ENCODE assay signal across 29 cellular contexts in the genomic region with DNA sequence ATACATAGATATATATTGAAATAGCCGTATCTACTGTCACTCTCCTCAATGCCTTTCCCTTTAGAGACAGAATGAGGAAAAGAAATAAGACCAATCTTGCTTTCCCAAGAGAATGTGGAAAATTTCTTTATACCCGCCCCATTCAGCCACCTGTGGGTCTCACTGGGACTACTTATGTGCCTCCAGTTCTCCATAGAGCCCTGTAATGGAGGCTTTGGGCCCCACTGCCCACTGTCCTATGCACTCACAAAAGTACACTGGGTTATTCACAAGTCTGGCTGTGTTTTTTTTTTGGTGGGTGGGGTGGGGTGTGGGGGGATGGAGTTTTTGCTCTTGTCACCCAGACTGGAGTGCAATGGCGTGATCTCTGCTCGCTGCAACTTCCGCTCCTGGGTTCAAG.
"Had no signal": no experiment of that assay in that cellular context is flagged by ENCODE, and none has a peak within 500 bp of the region (broad histone marks: within the 10 kb centered on the region; RNA-seq: fewer than 3 reads in every experiment).

No MANE protein-coding gene starts in this region.

- H3K27me3 ChIP-seq: heart left ventricle, neutrophil, ovary, right lobe of liver, uterus had no signal

- H3K36me3 ChIP-seq: heart left ventricle, neutrophil, ovary, right lobe of liver, uterus had no signal

- ATAC-seq: esophagus mucosa, heart left ventricle, left colon, right lobe of liver had no signal

- H3K36me3 Mint-ChIP-seq: activated CD4-positive, alpha-beta memory T cell treated with anti-CD3 and anti-CD28 coated beads for 36 hours; immature natural killer cell; mesothelial cell of epicardium; naive B cell; type B pancreatic cell had no signal

- H3K27ac ChIP-seq: heart left ventricle, neutrophil, ovary, right lobe of liver, uterus, VCaP had no signal

- H3K9me3 Mint-ChIP-seq: activated CD4-positive, alpha-beta memory T cell treated with anti-CD3 and anti-CD28 coated beads for 36 hours; central memory CD8-positive, alpha-beta T cell; dendritic cell treated with granulocyte-macrophage colony-stimulating factor and Interleukin-4, amounts not matched to agents 40 ng/mL and 50 ng/mL, for 4 days; endodermal cell; immature natural killer cell had no signal

- H3K4me3 Mint-ChIP-seq: activated CD4-positive, alpha-beta memory T cell treated with anti-CD3 and anti-CD28 coated beads for 36 hours; central memory CD8-positive, alpha-beta T cell; dendritic cell treated with granulocyte-macrophage colony-stimulating factor and Interleukin-4, amounts not matched to agents 40 ng/mL and 50 ng/mL, for 4 days; endodermal cell; immature natural killer cell; mesothelial cell of epicardium; naive B cell; nephron progenitor cell; type B pancreatic cell had no signal

- H3K27ac Mint-ChIP-seq: activated CD4-positive, alpha-beta memory T cell treated with anti-CD3 and anti-CD28 coated beads for 36 hours; dendritic cell treated with granulocyte-macrophage colony-stimulating factor and Interleukin-4, amounts not matched to agents 40 ng/mL and 50 ng/mL, for 4 days; endodermal cell; immature natural killer cell; mesothelial cell of epicardium; naive B cell; progenitor cell of endocrine pancreas; type B pancreatic cell had no signal

- H3K4me1 Mint-ChIP-seq: central memory CD8-positive, alpha-beta T cell; endodermal cell; immature natural killer cell; mesothelial cell of epicardium; naive B cell had no signal

- H3K9me3 ChIP-seq: neutrophil, ovary, right lobe of liver, uterus had no signal

- H3K4me1 ChIP-seq: heart left ventricle, uterus had no signal

- H3K27me3 Mint-ChIP-seq: dendritic cell treated with granulocyte-macrophage colony-stimulating factor and Interleukin-4, amounts not matched to agents 40 ng/mL and 50 ng/mL, for 4 days; naive B cell; progenitor cell of endocrine pancreas; type B pancreatic cell had no signal

- DNase-seq: activated CD4-positive, alpha-beta T cell treated with anti-CD3 and anti-CD28 coated beads for 4 hours; activated effector memory CD4-positive, alpha-beta T cell treated with anti-CD3 and anti-CD28 coated beads, Interleukin-2, amount 50 U/mL, for 16 hours; activated naive CD4-positive, alpha-beta T cell treated with anti-CD3 and anti-CD28 coated beads, Interleukin-2, amount 50 U/mL, for 16 hours; activated T-cell treated with anti-CD3 and anti-CD28 coated beads, Interleukin-2, amount 50 U/mL, for 48 hours; amygdala; endodermal cell; foreskin fibroblast; heart left ventricle; hypothalamus; immature natural killer cell; kidney; left colon; naive B cell; nephron progenitor cell; ovary; right lobe of liver; stimulated activated CD4-positive, alpha-beta T cell treated with anti-CD3 and anti-CD28 coated beads, Interleukin-2, amount 100 ng/mL, for 48 hours; stimulated activated naive CD4-positive, alpha-beta T cell treated with Interleukin-2 at 50 U/mL for 16 hours; T-helper 9 cell; uterus had no signal

- H3K4me3 ChIP-seq: heart left ventricle, ovary, right lobe of liver, uterus had no signal
